Comparison of ENCODE assay signal across 8 cellular contexts in genomic region chr3:18444597-18445420, GRCh38. TPM values are rescaled to one million over a fixed set of nuclear protein-coding genes. Genes with fewer than 3 reads are reported as not detected.
DNase-seq lines count a peak whose midpoint lies in the region; ATAC-seq and TF ChIP-seq lines count a peak whose summit lies in the region.

No MANE protein-coding gene starts in this region.

- 0 out of 2 replicates have a peak overlapping the region, but pooled peaks have one; percentile 28 for H3K27ac ChIP-seq in SJCRH30
- peak overlapping the region in 1 of 2 donors; percentile 50 for H3K27ac ChIP-seq in uterus

- peaks cover 15 to 24% (median 21%) of the 10 kb centered on the region in 3 donors for H3K27me3 Mint-ChIP-seq in CD14-positive monocyte (ENCODE audit: low read depth in 3 of 3)

- peaks cover 38% of the 10 kb centered on the region for H3K4me1 Mint-ChIP-seq in CD14-positive monocyte

- DNase-seq in CD14-positive monocyte (ENCODE audit: low spot score) (peak; percentile 56), SJCRH30 (peak; percentile 49 to 71), Right ventricle myocardium superior (peak; percentile 83), posterior vena cava (ENCODE audit: low spot score) (peak; percentile 92), uterus (peak; percentile 36 to 66)
- DNase-seq in activated naive CD4-positive, alpha-beta T cell (lab: John Stamatoyannopoulos, UW): peak; percentile 54 to 79 (median 58)

- peaks cover 0 to 5% of the 10 kb centered on the region in 2 donors for H3K36me3 Mint-ChIP-seq in CD14-positive monocyte

- H3K36me3 ChIP-seq in SJCRH30 (no peaks in the 10 kb centered on the region), uterus (no peaks in the 10 kb centered on the region)

- ATAC-seq in GM19351 (IDR thresholded peaks at IDR 0.05; ENCODE audit: unreplicated experiment) (peak; percentile 94), HG03520 (IDR thresholded peaks at IDR 0.05; ENCODE audit: unreplicated experiment) (peak; percentile 87), Right ventricle myocardium superior (ENCODE audit: poor library complexity) (peak; percentile 98)

- peak overlapping the region; percentile 99 for H3K4me3 Mint-ChIP-seq in CD14-positive monocyte

- TF ChIP-seq CTCF in CD14-positive monocyte (IDR thresholded peaks at IDR 0.05) (peak; percentile 35), uterus (IDR thresholded peaks at IDR 0.05) (peak in 3 of 4 experiments; percentile 61 to 78 (median 73))

- H3K27me3 ChIP-seq in SJCRH30 (no peaks in the 10 kb centered on the region), uterus (peaks cover 3 to 26% of the 10 kb centered on the region in 2 donors)

- peaks cover 7 to 11% (median 10%) of the 10 kb centered on the region in 7 donors for H3K9me3 Mint-ChIP-seq in CD14-positive monocyte

- intact Hi-C loops in CD14-positive monocyte (cut with micrococcal nuclease) (loop anchor here (10.0 kb wide), 2 partner anchors 300 to 310 kb away; no protein-coding TSS in a partner anchor), Right ventricle myocardium superior (cut with DNase I) (no loop called here), posterior vena cava (cut with DNase I) (no loop called here), uterus (cut with DNase I; ENCODE audit: low total_unique reads) (no loop called here)

- H3K4me1 ChIP-seq in SJCRH30 (peaks cover 6% of the 10 kb centered on the region; the same call in 1 of the 2 replicates), uterus (peaks cover 0 to 11% of the 10 kb centered on the region in 2 donors)

- H3K4me3 ChIP-seq in SJCRH30 (peak overlapping the region; percentile 77), uterus (peak overlapping the region; percentile 29 to 53)

- TF ChIP-seq POLR2A in uterus (IDR thresholded peaks at IDR 0.05): no peak

- H3K9me3 ChIP-seq in SJCRH30 (replicated peaks) (no peaks in the 10 kb centered on the region), uterus (no peaks in the 10 kb centered on the region)

- H3K27ac Mint-ChIP-seq in CD14-positive monocyte: peak overlapping the region in 6 of 7 donors; percentile 69 to 91 (median 78)

RNA-seq across cellular contexts. Expression of gene SATB1, which starts 19.7 kb away (rescaled TPM):
- polyA plus RNA-seq in CD14-positive monocyte: 1 to 10 TPM; 4.3 to 6.9 TPM
- 11.5 and 17.1 TPM in 2 replicates for total RNA-seq in SJCRH30 (2014; rRNA removed; shearing (Covaris generic))
- 41.7 TPM for total RNA-seq in Right ventricle myocardium superior
- 10 to 100 TPM; 10.8 to 10.9 TPM for total RNA-seq in posterior vena cava
- total RNA-seq in uterus: 10 to 100 TPM; 17.3 to 82.1 (median 51.9) TPM

Comparison
In these comparisons a context has a peak if more than half of its experiments do, and no peak if none do; other contexts are left out.
1. intact Hi-C loops: an anchor here in CD14-positive monocyte (10.0 kb wide); none called in Right ventricle myocardium superior, posterior vena cava and uterus.